15 cellular contexts compared by ENCODE assay signal in genomic region chr13:23822252-23822824, GRCh38.
"Had no signal": no experiment of that assay in that cellular context is flagged by ENCODE, and none has a peak within 500 bp of the region (broad histone marks: within the 10 kb centered on the region; RNA-seq: fewer than 3 reads in every experiment).

No MANE protein-coding gene starts in this region.

- H3K9me3 ChIP-seq: esophagus squamous epithelium, gastroesophageal sphincter, ovary, SK-N-SH, tibial artery, uterus had no signal

- ATAC-seq: activated T-helper 17 cell treated with anti-CD3 and anti-CD28 coated beads, Interleukin-2, amount 50 U/mL, for 72 hours; gastroesophageal sphincter; stimulated activated effector memory CD8-positive, alpha-beta T cell treated with anti-CD3 and anti-CD28 coated beads, Interleukin-12 subunit alpha, Interleukin-12 subunit beta, amount 100 ng/mL, for 72 hours; T-cell had no signal

- H3K4me3 ChIP-seq: esophagus squamous epithelium, gastroesophageal sphincter, hepatocyte, ovary, tibial artery, uterus had no signal

- H3K4me1 ChIP-seq: gastroesophageal sphincter, tibial artery, uterus had no signal

- H3K27ac Mint-ChIP-seq: activated T-helper 17 cell treated with anti-CD3 and anti-CD28 coated beads, Interleukin-2, amount 50 U/mL, for 72 hours; stimulated activated effector memory CD8-positive, alpha-beta T cell treated with anti-CD3 and anti-CD28 coated beads, Interleukin-12 subunit alpha, Interleukin-12 subunit beta, amount 100 ng/mL, for 72 hours; T-cell had no signal

- H3K27me3 Mint-ChIP-seq: activated T-helper 17 cell treated with anti-CD3 and anti-CD28 coated beads, Interleukin-2, amount 50 U/mL, for 72 hours; T-cell had no signal

- H3K27me3 ChIP-seq: esophagus squamous epithelium, gastroesophageal sphincter, hepatocyte, ovary, tibial artery, uterus had no signal

- DNase-seq: activated CD4-positive, alpha-beta T cell treated with anti-CD3 and anti-CD28 coated beads, Interleukin-2, amount 50 U/mL, for 48 hours; activated CD4-positive, CD25-positive, alpha-beta regulatory T cell treated with anti-CD3 and anti-CD28 coated beads, Interleukin-2, amount 50 U/mL, for 72 hours; activated naive CD4-positive, alpha-beta T cell treated with anti-CD3 and anti-CD28 coated beads, Interleukin-2, amount 50 U/mL, for 16 hours; esophagus squamous epithelium; kidney; ovary; SK-N-SH; T-cell; T-helper 9 cell; tibial artery; uterus had no signal

- H3K36me3 ChIP-seq: ovary, uterus had no signal

- H3K9me3 Mint-ChIP-seq: activated T-helper 17 cell treated with anti-CD3 and anti-CD28 coated beads, Interleukin-2, amount 50 U/mL, for 72 hours; stimulated activated effector memory CD8-positive, alpha-beta T cell treated with anti-CD3 and anti-CD28 coated beads, Interleukin-12 subunit alpha, Interleukin-12 subunit beta, amount 100 ng/mL, for 72 hours had no signal

- H3K4me3 Mint-ChIP-seq: activated T-helper 17 cell treated with anti-CD3 and anti-CD28 coated beads, Interleukin-2, amount 50 U/mL, for 72 hours; stimulated activated effector memory CD8-positive, alpha-beta T cell treated with anti-CD3 and anti-CD28 coated beads, Interleukin-12 subunit alpha, Interleukin-12 subunit beta, amount 100 ng/mL, for 72 hours; T-cell had no signal

- H3K4me1 Mint-ChIP-seq: activated T-helper 17 cell treated with anti-CD3 and anti-CD28 coated beads, Interleukin-2, amount 50 U/mL, for 72 hours; stimulated activated effector memory CD8-positive, alpha-beta T cell treated with anti-CD3 and anti-CD28 coated beads, Interleukin-12 subunit alpha, Interleukin-12 subunit beta, amount 100 ng/mL, for 72 hours had no signal
